21 cellular contexts compared by ENCODE assay signal in genomic region chr7:37718585-37718984, GRCh38. TPM values are rescaled to one million over a fixed set of nuclear protein-coding genes. Genes with fewer than 3 reads are reported as not detected.
DNase-seq lines count a peak whose midpoint lies in the region; ATAC-seq and TF ChIP-seq lines count a peak whose summit lies in the region.
"Had no signal": no experiment of that assay in that cellular context is flagged by ENCODE, and none has a peak within 500 bp of the region (broad histone marks: within the 10 kb centered on the region; RNA-seq: fewer than 3 reads in every experiment).

No MANE protein-coding gene starts in this region.

- no peak overlapping the region for H3K4me3 Mint-ChIP-seq in stimulated activated memory B cell treated with anti-CD40 and anti-IgM and Interleukin-4, amounts not matched to agents 10 μg/mL and 1 μg/mL and 100 μg/mL, for 72 hours
- H3K4me3 Mint-ChIP-seq: activated CD4-positive, alpha-beta T cell treated with anti-CD3 and anti-CD28 coated beads, Interleukin-2, amount 10 ng/mL, durations not matched to agents 24 days and 14 days; activated T-cell treated with anti-CD3 and anti-CD28 coated beads, Interleukin-2, amount 50 U/mL, for 4 hours; neural progenitor cell had no signal

- H3K27ac ChIP-seq in heart right ventricle, result no peak overlapping the region
- H3K27ac ChIP-seq: adrenal gland, C4-2B, neural progenitor cell, thyroid gland had no signal

- no peaks in the 10 kb centered on the region for H3K4me1 Mint-ChIP-seq in stimulated activated memory B cell treated with anti-CD40 and anti-IgM and Interleukin-4, amounts not matched to agents 10 μg/mL and 1 μg/mL and 100 μg/mL, for 72 hours
- H3K4me1 Mint-ChIP-seq: activated CD4-positive, alpha-beta T cell treated with anti-CD3 and anti-CD28 coated beads, Interleukin-2, amount 10 ng/mL, durations not matched to agents 24 days and 14 days; neural progenitor cell had no signal

- no peak overlapping the region for H3K27ac Mint-ChIP-seq in stimulated activated memory B cell treated with anti-CD40 and anti-IgM and Interleukin-4, amounts not matched to agents 10 μg/mL and 1 μg/mL and 100 μg/mL, for 72 hours
- H3K27ac Mint-ChIP-seq: activated CD4-positive, alpha-beta T cell treated with anti-CD3 and anti-CD28 coated beads, Interleukin-2, amount 10 ng/mL, durations not matched to agents 24 days and 14 days; neural progenitor cell had no signal

- 78 to 79% methylated on average over 2 of the region's 2 CpGs for WGBS in heart right ventricle, 2 donors

- no peaks in the 10 kb centered on the region for H3K9me3 ChIP-seq in heart right ventricle
- H3K9me3 ChIP-seq: adrenal gland, thyroid gland had no signal

- H3K36me3 Mint-ChIP-seq in stimulated activated memory B cell treated with anti-CD40 and anti-IgM and Interleukin-4, amounts not matched to agents 10 μg/mL and 1 μg/mL and 100 μg/mL, for 72 hours, result no peaks in the 10 kb centered on the region
- H3K36me3 Mint-ChIP-seq: neural progenitor cell had no signal

- H3K4me3 ChIP-seq in heart right ventricle, result no peak overlapping the region
- H3K4me3 ChIP-seq: adrenal gland, neural progenitor cell, thyroid gland had no signal

- no peaks in the 10 kb centered on the region for H3K27me3 ChIP-seq in heart right ventricle
- H3K27me3 ChIP-seq: adrenal gland, neural progenitor cell, thyroid gland had no signal

- no peaks in the 10 kb centered on the region for H3K36me3 ChIP-seq in heart right ventricle
- H3K36me3 ChIP-seq: adrenal gland, neural progenitor cell, thyroid gland had no signal

- intact Hi-C loops in heart right ventricle (cut with DNase I), result loop anchor here in 1 of 10 donors (10.0 kb wide), 1 partner anchor 56 kb away; no protein-coding TSS in a partner anchor

- no peak for TF ChIP-seq CTCF in heart right ventricle (IDR thresholded peaks at IDR 0.05)

- H3K4me1 ChIP-seq in heart right ventricle, result no peaks in the 10 kb centered on the region
- H3K4me1 ChIP-seq: adrenal gland, neural progenitor cell had no signal

- peaks cover 11% of the 10 kb centered on the region for H3K27me3 Mint-ChIP-seq in stimulated activated memory B cell treated with anti-CD40 and anti-IgM and Interleukin-4, amounts not matched to agents 10 μg/mL and 1 μg/mL and 100 μg/mL, for 72 hours

- H3K9me3 Mint-ChIP-seq in stimulated activated memory B cell treated with anti-CD40 and anti-IgM and Interleukin-4, amounts not matched to agents 10 μg/mL and 1 μg/mL and 100 μg/mL, for 72 hours, result no peaks in the 10 kb centered on the region
- H3K9me3 Mint-ChIP-seq: activated CD4-positive, alpha-beta T cell treated with anti-CD3 and anti-CD28 coated beads, Interleukin-2, amount 10 ng/mL, durations not matched to agents 24 days and 14 days; activated T-cell treated with anti-CD3 and anti-CD28 coated beads, Interleukin-2, amount 50 U/mL, for 4 hours; neural progenitor cell had no signal

- ATAC-seq in GM18907 (IDR thresholded peaks at IDR 0.05; ENCODE audit: unreplicated experiment), result peak; percentile 62
- ATAC-seq in GM21576 (IDR thresholded peaks at IDR 0.05; ENCODE audit: unreplicated experiment), result peak; percentile 58
- peak; percentile 49 for ATAC-seq in HG03108 (IDR thresholded peaks at IDR 0.05; ENCODE audit: unreplicated experiment)
- peak; percentile 31 for ATAC-seq in stimulated activated memory B cell treated with anti-CD40 and anti-IgM and Interleukin-4, amounts not matched to agents 10 μg/mL and 1 μg/mL and 100 μg/mL, for 72 hours
- no peak for ATAC-seq in heart right ventricle
- ATAC-seq: activated T-cell treated with anti-CD3 and anti-CD28 coated beads, Interleukin-2, amount 50 U/mL, for 4 hours; right cardiac atrium had no signal

- DNase-seq in activated gamma-delta T cell treated with Interleukin-2 at 50 U/mL for 16 hours (no peak), heart right ventricle (no peak), dermis blood vessel endothelial cell (no peak)
- DNase-seq: activated CD4-positive, alpha-beta T cell treated with anti-CD3 and anti-CD28 coated beads, Interleukin-2, amount 10 ng/mL, durations not matched to agents 24 days and 14 days; activated T-cell treated with anti-CD3 and anti-CD28 coated beads, Interleukin-2, amount 50 U/mL, for 4 hours; adrenal gland; cerebellar nuclear complex; DND-41; right cardiac atrium; SHP77 treated with DMSO at 0.1 percent for 48 hours; stimulated activated CD4-positive, alpha-beta T cell treated with anti-CD3 and anti-CD28 coated beads, Interleukin-2, amount 100 ng/mL, for 24 hours; thyroid gland had no signal

RNA-seq across cellular contexts. Expression of gene GPR141, which starts 35.0 kb away (rescaled TPM):
- total RNA-seq in heart right ventricle, result 1 to 10 TPM in 1 of 10 donors, under 1 TPM in 3, not detected in 6; 0.32 to 3.1 (median 0.74) TPM
- polyA plus RNA-seq in heart right ventricle, result under 1 TPM in 1 of 2 donors, not detected in 1; 0.06 TPM
- not detected in 2 replicates for total RNA-seq in dermis blood vessel endothelial cell
- total RNA-seq: activated CD4-positive, alpha-beta T cell treated with anti-CD3 and anti-CD28 coated beads, Interleukin-2, amount 10 ng/mL, durations not matched to agents 24 days and 14 days; frontal cortex; lung microvascular endothelial cell; T-helper 2 cell treated with Interferon-gamma antibody and Interleukin-4, amounts not matched to agents 100 ng/mL and 5 ng/mL, for 36 hours had no signal
- polyA plus RNA-seq: right cardiac atrium had no signal

Comparison
In these comparisons a context has a peak if more than half of its experiments do, and no peak if none do; other contexts are left out.
1. ATAC-seq: peak in GM18907 (single experiment), GM21576 (single experiment), HG03108 (single experiment) and stimulated activated memory B cell treated with anti-CD40 and anti-IgM and Interleukin-4, amounts not matched to agents 10 μg/mL and 1 μg/mL and 100 μg/mL, for 72 hours (single experiment); none in heart right ventricle (0 of 8).